In genomic region chr1:1308756-1309524, GRCh38 we compare ENCODE assay signal across 8 cellular contexts. TPM values are rescaled to one million over a fixed set of nuclear protein-coding genes. Genes with fewer than 3 reads are reported as not detected.
DNase-seq lines count a peak whose midpoint lies in the region; ATAC-seq and FAIRE-seq lines count a peak whose summit lies in the region.

No MANE protein-coding gene starts in this region.

- H3K27ac Mint-ChIP-seq in activated CD4-positive, alpha-beta T cell treated with anti-CD3 and anti-CD28 coated beads for 36 hours: peak overlapping the region; percentile 65
- peak overlapping the region; percentile 56 for H3K27ac Mint-ChIP-seq in activated naive CD8-positive, alpha-beta T cell treated with anti-CD3 and anti-CD28 coated beads, Interleukin-2, amount 50 U/mL, for 24 hours
- peak overlapping the region; percentile 43 for H3K27ac Mint-ChIP-seq in stimulated activated effector memory CD8-positive, alpha-beta T cell treated with anti-CD3 and anti-CD28 coated beads, Interleukin-12 subunit alpha, Interleukin-12 subunit beta, amount 100 ng/mL, for 72 hours

- H3K4me1 Mint-ChIP-seq in activated CD4-positive, alpha-beta T cell treated with anti-CD3 and anti-CD28 coated beads for 36 hours: peaks cover 23% of the 10 kb centered on the region
- peaks cover 23% of the 10 kb centered on the region for H3K4me1 Mint-ChIP-seq in activated naive CD8-positive, alpha-beta T cell treated with anti-CD3 and anti-CD28 coated beads, Interleukin-2, amount 50 U/mL, for 24 hours
- peaks cover 26% of the 10 kb centered on the region for H3K4me1 Mint-ChIP-seq in stimulated activated effector memory CD8-positive, alpha-beta T cell treated with anti-CD3 and anti-CD28 coated beads, Interleukin-12 subunit alpha, Interleukin-12 subunit beta, amount 100 ng/mL, for 72 hours

- H3K9me3 ChIP-seq in iPS-18c (ENCODE audit: control insufficient read depth, insufficient read depth, low read length): no peaks in the 10 kb centered on the region

- POLR2A ChIA-PET in activated CD4-positive, alpha-beta T cell treated with anti-CD3 and anti-CD28 coated beads for 36 hours (lab: Charles Lee): interaction anchor here (0.5 kb wide), 1 partner anchor 15 kb away, joined by 3 read pairs; no protein-coding TSS in a partner anchor

- intact Hi-C loops in activated CD4-positive, alpha-beta T cell treated with anti-CD3 and anti-CD28 coated beads for 36 hours (cut with DNase I, micrococcal nuclease): loop anchor here (1.0 to 10.0 kb wide), 22 partner anchors 15 to 1268 kb away; partner anchors contain the start of genes AURKAIP1 (in 2 of the 2), MRPL20 (in 2 of the 2), UBE2J2 (in 2 of the 2) and ATAD3A (in 1 of the 2)

- peak overlapping the region; percentile 83 for H3K4me3 ChIP-seq in iPS-18c (ENCODE audit: insufficient read depth, low read depth, low read length)

- FAIRE-seq in HTR-8/SVneo (lab: Jason Lieb, UNC): no peak

- CTCF ChIA-PET in activated CD4-positive, alpha-beta T cell treated with anti-CD3 and anti-CD28 coated beads for 36 hours (lab: Charles Lee): interaction anchor here (0.6 to 0.9 kb wide), 3 partner anchors 16 to 293 kb away, joined by 3 to 4 read pairs (median 4); no protein-coding TSS in a partner anchor

- no peaks in the 10 kb centered on the region for H3K9me3 Mint-ChIP-seq in activated CD4-positive, alpha-beta T cell treated with anti-CD3 and anti-CD28 coated beads for 36 hours (ENCODE audit: low read depth)
- no peaks in the 10 kb centered on the region for H3K9me3 Mint-ChIP-seq in activated naive CD8-positive, alpha-beta T cell treated with anti-CD3 and anti-CD28 coated beads, Interleukin-2, amount 50 U/mL, for 24 hours
- no peaks in the 10 kb centered on the region for H3K9me3 Mint-ChIP-seq in stimulated activated effector memory CD8-positive, alpha-beta T cell treated with anti-CD3 and anti-CD28 coated beads, Interleukin-12 subunit alpha, Interleukin-12 subunit beta, amount 100 ng/mL, for 72 hours

- peaks cover 8% of the 10 kb centered on the region for H3K36me3 Mint-ChIP-seq in activated CD4-positive, alpha-beta T cell treated with anti-CD3 and anti-CD28 coated beads for 36 hours (ENCODE audit: low read depth)
- peaks cover 3% of the 10 kb centered on the region for H3K36me3 Mint-ChIP-seq in activated naive CD8-positive, alpha-beta T cell treated with anti-CD3 and anti-CD28 coated beads, Interleukin-2, amount 50 U/mL, for 24 hours (ENCODE audit: low read depth)
- H3K36me3 Mint-ChIP-seq in stimulated activated effector memory CD8-positive, alpha-beta T cell treated with anti-CD3 and anti-CD28 coated beads, Interleukin-12 subunit alpha, Interleukin-12 subunit beta, amount 100 ng/mL, for 72 hours: peaks cover 43% of the 10 kb centered on the region

- ATAC-seq in activated CD4-positive, alpha-beta T cell treated with anti-CD3 and anti-CD28 coated beads for 36 hours: no peak
- peak; percentile 6 for ATAC-seq in HG03571 (IDR thresholded peaks at IDR 0.05; ENCODE audit: unreplicated experiment)
- ATAC-seq in activated naive CD8-positive, alpha-beta T cell treated with anti-CD3 and anti-CD28 coated beads, Interleukin-2, amount 50 U/mL, for 24 hours: no peak
- ATAC-seq in stimulated activated effector memory CD8-positive, alpha-beta T cell treated with anti-CD3 and anti-CD28 coated beads, Interleukin-12 subunit alpha, Interleukin-12 subunit beta, amount 100 ng/mL, for 72 hours: no peak

- peak; percentile 36 for DNase-seq in activated CD4-positive, alpha-beta T cell treated with anti-CD3 and anti-CD28 coated beads for 36 hours
- DNase-seq in activated CD4-positive, alpha-beta T cell treated with anti-CD3 and anti-CD28 coated beads for 1 hour: no peak
- peak; percentile 34 for DNase-seq in activated naive CD8-positive, alpha-beta T cell treated with anti-CD3 and anti-CD28 coated beads, Interleukin-2, amount 50 U/mL, for 24 hours
- DNase-seq in stimulated activated effector memory CD8-positive, alpha-beta T cell treated with anti-CD3 and anti-CD28 coated beads, Interleukin-12 subunit alpha, Interleukin-12 subunit beta, amount 100 ng/mL, for 72 hours (ENCODE audit: low spot score in 2 of 2): peak in 1 of 2 donors; percentile 67
- DNase-seq in HTR-8/SVneo (ENCODE audit: insufficient read length, low spot score) (no peak), NCI-H128 (lab: John Stamatoyannopoulos, UW; ENCODE audit: unreplicated experiment) (no peak)

- no peaks in the 10 kb centered on the region for H3K27me3 Mint-ChIP-seq in activated CD4-positive, alpha-beta T cell treated with anti-CD3 and anti-CD28 coated beads for 36 hours
- H3K27me3 Mint-ChIP-seq in activated naive CD8-positive, alpha-beta T cell treated with anti-CD3 and anti-CD28 coated beads, Interleukin-2, amount 50 U/mL, for 24 hours: no peaks in the 10 kb centered on the region

- peak overlapping the region; percentile 76 for H3K4me3 Mint-ChIP-seq in activated CD4-positive, alpha-beta T cell treated with anti-CD3 and anti-CD28 coated beads for 36 hours
- H3K4me3 Mint-ChIP-seq in activated naive CD8-positive, alpha-beta T cell treated with anti-CD3 and anti-CD28 coated beads, Interleukin-2, amount 50 U/mL, for 24 hours: peak overlapping the region; percentile 80
- peak overlapping the region; percentile 78 for H3K4me3 Mint-ChIP-seq in stimulated activated effector memory CD8-positive, alpha-beta T cell treated with anti-CD3 and anti-CD28 coated beads, Interleukin-12 subunit alpha, Interleukin-12 subunit beta, amount 100 ng/mL, for 72 hours

RNA-seq across cellular contexts. Expression of gene PUSL1, which starts 0.5 kb away (rescaled TPM):
- 10 to 100 TPM; 13.7 to 18.0 TPM for total RNA-seq in activated CD4-positive, alpha-beta T cell treated with anti-CD3 and anti-CD28 coated beads for 36 hours

RNA-seq across cellular contexts. Expression of gene ACAP3, which starts 1.2 kb away (rescaled TPM):
- total RNA-seq in activated CD4-positive, alpha-beta T cell treated with anti-CD3 and anti-CD28 coated beads for 36 hours: 10 to 100 TPM; 17.5 to 24.3 TPM

RNA-seq across cellular contexts. Expression of gene INTS11, which starts 15.5 kb away (rescaled TPM):
- 100 to 1,000 TPM; 117 to 151 TPM for total RNA-seq in activated CD4-positive, alpha-beta T cell treated with anti-CD3 and anti-CD28 coated beads for 36 hours

RNA-seq across cellular contexts. Expression of gene CPTP, which starts 15.7 kb away (rescaled TPM):
- 10 to 100 TPM in 1 of 2 experiments, 1 to 10 TPM in 1; 9.9 to 11.4 TPM for total RNA-seq in activated CD4-positive, alpha-beta T cell treated with anti-CD3 and anti-CD28 coated beads for 36 hours

RNA-seq across cellular contexts. Expression of gene TAS1R3, which starts 22.1 kb away (rescaled TPM):
- under 1 TPM; 0.28 to 0.41 TPM for total RNA-seq in activated CD4-positive, alpha-beta T cell treated with anti-CD3 and anti-CD28 coated beads for 36 hours

Comparison
In these comparisons a context has a peak if more than half of its experiments do, and no peak if none do; other contexts are left out.
1. DNase-seq: peak in activated CD4-positive, alpha-beta T cell treated with anti-CD3 and anti-CD28 coated beads for 36 hours (single experiment) and activated naive CD8-positive, alpha-beta T cell treated with anti-CD3 and anti-CD28 coated beads, Interleukin-2, amount 50 U/mL, for 24 hours (single experiment); none in activated CD4-positive, alpha-beta T cell treated with anti-CD3 and anti-CD28 coated beads for 1 hour (single experiment), HTR-8/SVneo (single experiment) and NCI-H128 (single experiment).
2. Peak in every context shown above with its lines, with median percentiles within 50 percentile points of each other: H3K27ac Mint-ChIP-seq and H3K4me3 Mint-ChIP-seq.